In the genomic region with DNA sequence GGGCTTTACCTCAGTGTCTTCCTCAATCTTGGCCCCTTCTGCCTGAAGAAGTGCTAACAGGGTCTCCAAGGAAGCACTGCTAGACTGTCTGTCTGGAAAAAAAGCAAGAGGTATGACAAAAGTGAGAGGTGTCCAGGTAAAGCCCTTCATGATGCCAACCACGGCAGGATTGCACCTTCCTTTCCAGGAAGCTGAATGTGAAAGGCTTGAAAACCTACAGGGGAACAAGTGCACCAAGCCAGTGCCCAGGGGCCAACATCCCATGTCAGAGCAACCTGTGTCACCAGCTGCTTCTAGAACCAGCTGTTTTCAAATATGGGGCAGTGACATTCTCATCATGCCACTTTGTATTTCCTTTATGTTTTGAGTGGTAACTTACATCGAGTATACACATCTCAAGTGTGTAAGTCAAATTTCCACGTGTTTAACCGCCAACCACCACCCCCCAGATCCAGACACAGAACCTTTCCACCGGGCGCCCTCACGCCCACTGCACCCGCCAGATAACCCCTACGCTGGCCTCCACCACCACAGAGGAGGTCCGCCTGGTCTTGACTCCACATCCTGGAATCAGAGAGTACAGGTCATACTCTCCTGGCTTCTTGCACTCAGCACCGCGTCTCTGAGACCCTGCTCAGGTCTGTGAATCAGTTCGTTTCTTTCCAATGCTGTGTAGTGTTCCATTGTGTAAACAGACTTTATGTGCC, we compare ENCODE assay signal across 11 cellular contexts. TPM values are rescaled to one million over a fixed set of nuclear protein-coding genes. Genes with fewer than 3 reads are reported as not detected.
DNase-seq lines count a peak whose midpoint lies in the region; ATAC-seq and TF ChIP-seq lines count a peak whose summit lies in the region.
"Had no signal": no experiment of that assay in that cellular context is flagged by ENCODE, and none has a peak within 500 bp of the region (broad histone marks: within the 10 kb centered on the region; RNA-seq: fewer than 3 reads in every experiment).

No MANE protein-coding gene starts in this region.

- no peaks in the 10 kb centered on the region for H3K9me3 ChIP-seq in mucosa of descending colon
- H3K9me3 ChIP-seq: thoracic aorta had no signal

- peak overlapping the region; percentile 65 for H3K27ac ChIP-seq in cingulate gyrus (ENCODE audit: low read depth, low read length)
- H3K27ac ChIP-seq in temporal lobe (ENCODE audit: low read depth, low read length), result peak overlapping the region; percentile 69
- H3K27ac ChIP-seq: thoracic aorta had no signal

- H3K4me3 ChIP-seq in mucosa of descending colon (no peak overlapping the region), H7 (ENCODE audit: insufficient read depth, low read depth, low read length) (no peak overlapping the region)
- H3K4me3 ChIP-seq: thoracic aorta had no signal

- no peak for ATAC-seq in mucosa of descending colon

- intact Hi-C loops in mucosa of descending colon (cut with DNase I, micrococcal nuclease), result loop anchor here in 1 of 2 donors (10.0 kb wide), 1 partner anchor 366 kb away; the partner anchor contains the start of genes MPHOSPH9 and MTRFR

- DNase-seq in activated T-cell treated with anti-CD3 and anti-CD28 coated beads, Interleukin-2, amount 50 U/mL, for 1 hour, result peak; percentile 19
- DNase-seq in activated T-cell treated with anti-CD3 and anti-CD28 coated beads for 4 hours, result no peak
- peak in 2 of 3 donors; percentile 33 to 40 for DNase-seq in mucosa of descending colon
- no peak for DNase-seq in H7
- DNase-seq in NCI-H526 treated with DMSO at 0.1 percent for 48 hours (lab: John Stamatoyannopoulos, UW), result no peak
- DNase-seq in kidney tubule cell (ENCODE audit: low spot score), result no peak
- DNase-seq: activated CD4-positive, alpha-beta memory T cell treated with anti-CD3 and anti-CD28 coated beads for 36 hours; NCI-H2171 had no signal

- H3K27me3 ChIP-seq in H7 (ENCODE audit: control insufficient read depth, insufficient read depth, low read length), result peaks cover 45% of the 10 kb centered on the region

- peaks cover 64% of the 10 kb centered on the region for H3K4me1 ChIP-seq in mucosa of descending colon (ENCODE audit: low read depth)

- no peak for TF ChIP-seq CTCF in mucosa of descending colon (IDR thresholded peaks at IDR 0.05)

- H3K36me3 ChIP-seq in mucosa of descending colon (ENCODE audit: low read depth) (peaks cover 13% of the 10 kb centered on the region), H7 (replicated peaks; ENCODE audit: control insufficient read depth, insufficient read depth, low read length) (peaks cover 5% of the 10 kb centered on the region)

RNA-seq across cellular contexts. Expression of gene VPS37B, which starts 27.3 kb away (rescaled TPM):
- 100 to 1,000 TPM in 1 of 3 donors, 10 to 100 TPM in 2; 50.7 to 108 (median 81.8) TPM for total RNA-seq in mucosa of descending colon
- 21.9 TPM for total RNA-seq in temporal lobe
- total RNA-seq in H7 (2014; rRNA removed; shearing (Covaris generic)), result 14.7 and 20.9 TPM in 2 replicates

RNA-seq across cellular contexts. Expression of gene HIP1R, which starts 33.4 kb away (rescaled TPM):
- total RNA-seq in mucosa of descending colon, result 10 to 100 TPM; 37.8 to 76.5 (median 73.1) TPM
- 75.7 TPM for total RNA-seq in temporal lobe
- 33.6 and 35.6 TPM in 2 replicates for total RNA-seq in H7 (2014; rRNA removed; shearing (Covaris generic))

Comparison
In these comparisons a context has a peak if more than half of its experiments do, and no peak if none do; other contexts are left out.
1. DNase-seq: peak in activated T-cell treated with anti-CD3 and anti-CD28 coated beads, Interleukin-2, amount 50 U/mL, for 1 hour (single experiment) and mucosa of descending colon (2 of 3); none in activated T-cell treated with anti-CD3 and anti-CD28 coated beads for 4 hours (single experiment), H7 (single experiment), NCI-H526 treated with DMSO at 0.1 percent for 48 hours (single experiment) and kidney tubule cell (single experiment).